ENCODE assay signal across 8 cellular contexts in the genomic region with DNA sequence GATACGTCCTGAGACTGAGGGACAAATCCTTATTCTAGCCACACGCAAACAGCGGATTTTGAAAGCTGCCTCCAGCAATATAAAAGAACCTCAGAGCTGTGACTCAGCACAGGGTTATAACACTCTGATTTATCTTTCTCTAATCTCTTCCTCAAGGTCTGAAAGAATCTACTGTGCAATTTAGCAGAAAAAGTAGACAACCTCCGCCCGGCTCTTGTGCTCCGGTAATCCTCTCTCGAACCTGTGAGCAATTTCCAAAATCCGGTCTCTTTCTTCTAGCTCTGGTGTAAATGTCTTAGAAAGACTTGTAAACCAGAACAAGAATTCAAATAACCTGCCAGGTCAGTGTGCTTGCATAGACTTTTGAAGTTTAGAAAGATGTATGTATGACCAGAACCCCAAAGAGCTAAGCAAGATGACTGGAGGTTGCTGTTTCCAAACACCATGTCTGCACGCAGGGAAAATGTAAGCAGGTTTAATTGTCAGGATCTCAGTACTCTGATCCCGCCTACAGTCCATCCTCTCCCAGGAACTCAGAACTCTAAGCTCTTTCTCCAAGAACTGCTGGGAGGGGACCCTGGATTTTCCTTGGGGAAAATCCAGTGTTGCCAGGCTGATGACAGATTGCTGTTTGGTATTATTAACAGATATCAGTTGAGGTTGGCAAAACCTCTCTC.
DNase-seq lines count a peak whose midpoint lies in the region; ATAC-seq and TF ChIP-seq lines count a peak whose summit lies in the region.

No MANE protein-coding gene starts in this region.

- POLR2A ChIA-PET in OCI-LY7 (lab: Charles Lee): interaction anchor here (0.6 to 0.7 kb wide), 3 partner anchors 29 to 1489 kb away, joined by 3 to 7 read pairs (median 4); no protein-coding TSS in a partner anchor

- H3K79me1 ChIP-seq in neuronal stem cell (ENCODE audit: low read depth, low read length): no peaks in the 10 kb centered on the region

- H3K4me3 ChIP-seq in choroid plexus epithelial cell (ENCODE audit: low read depth, low read length) (no peak overlapping the region), neuronal stem cell (ENCODE audit: low read length in 2 of 2) (no peak overlapping the region), OCI-LY7 (ENCODE audit: low read depth, low read length, poor library complexity, severe bottlenecking) (no peak overlapping the region)

- peak; percentile 34 for DNase-seq in ELF-1 (ENCODE audit: low read depth, low spot score)
- peak; percentile 49 for DNase-seq in NCI-H82 (lab: John Stamatoyannopoulos, UW)
- peak; percentile 57 for DNase-seq in choroid plexus epithelial cell (ENCODE audit: low read depth)
- no peak for DNase-seq in neuronal stem cell (ENCODE audit: low spot score)
- DNase-seq in OCI-LY7 (ENCODE audit: low spot score): no peak

- H2BK15ac ChIP-seq in neuronal stem cell (ENCODE audit: low read length): no peak overlapping the region

- H3K36me3 ChIP-seq in neuronal stem cell (replicated peaks in 1 of 2; ENCODE audit: control insufficient read depth in 2 of 2, insufficient read depth in 2 of 2, low read length in 2 of 2) (no peaks in the 10 kb centered on the region), OCI-LY7 (ENCODE audit: insufficient read depth, low read length) (no peaks in the 10 kb centered on the region)

- no peak overlapping the region for H2AK5ac ChIP-seq in neuronal stem cell (ENCODE audit: low read depth, low read length)

- no peak for ATAC-seq in HG03095 (IDR thresholded peaks at IDR 0.05; ENCODE audit: unreplicated experiment)
- ATAC-seq in HG02798 (IDR thresholded peaks at IDR 0.05; ENCODE audit: poor library complexity, unreplicated experiment): no peak
- no peak for ATAC-seq in HG03460 (IDR thresholded peaks at IDR 0.05; ENCODE audit: unreplicated experiment)

- H3K4ac ChIP-seq in neuronal stem cell (ENCODE audit: low read length): no peak overlapping the region

- H3K4me1 ChIP-seq in neuronal stem cell (ENCODE audit: control insufficient read depth in 2 of 2, insufficient read depth in 1 of 2, low read depth in 1 of 2, low read length in 2 of 2) (peaks cover 6 to 11% of the 10 kb centered on the region in 2 donors), OCI-LY7 (ENCODE audit: insufficient read depth, low read length, poor library complexity, severe bottlenecking) (no peaks in the 10 kb centered on the region)

- H4K20me1 ChIP-seq in OCI-LY7 (ENCODE audit: insufficient read depth, low read length): no peaks in the 10 kb centered on the region

- no peaks in the 10 kb centered on the region for H3K9me2 ChIP-seq in OCI-LY7 (ENCODE audit: insufficient read depth, low read length)

- H3K18ac ChIP-seq in neuronal stem cell (ENCODE audit: low read length): no peak overlapping the region

- no peak overlapping the region for H3K23ac ChIP-seq in neuronal stem cell (ENCODE audit: low read depth, low read length, poor library complexity)

- no peak overlapping the region for H3K9ac ChIP-seq in neuronal stem cell (ENCODE audit: low read depth, low read length, poor library complexity)

- H2BK12ac ChIP-seq in neuronal stem cell (ENCODE audit: low read length): no peak overlapping the region

- BruUV-seq in OCI-LY7 (replicated peaks; lab: Mats Ljungman, UMichigan): no TSS peak

- no peak overlapping the region for H3K4me2 ChIP-seq in neuronal stem cell (ENCODE audit: insufficient read depth, low read length, poor library complexity, severe bottlenecking)
- H3K4me2 ChIP-seq in OCI-LY7 (ENCODE audit: low read length): no peak overlapping the region

- no peak for TF ChIP-seq CTCF in choroid plexus epithelial cell (conservative IDR thresholded peaks at IDR 0.05; ENCODE audit: low read depth, low read length)
- no peak for TF ChIP-seq CTCF in OCI-LY7 (conservative IDR thresholded peaks at IDR 0.05; ENCODE audit: low read length)

- CTCF ChIA-PET in OCI-LY7 (lab: Charles Lee; ENCODE audit: unreplicated experiment): no interaction called here

- WGBS in neuronal stem cell (ENCODE audit: extremely low coverage in 2 of 2, insufficient read length in 2 of 2, insufficient replicate concordance in 1 of 2), 2 donors: no CpG with 5 or more reads among the region's 10 CpGs

- no peaks in the 10 kb centered on the region for H3K79me2 ChIP-seq in OCI-LY7 (ENCODE audit: insufficient read depth, low read depth, low read length)

- no peak overlapping the region for H4K91ac ChIP-seq in neuronal stem cell (ENCODE audit: low read depth, low read length, poor library complexity)

- intact Hi-C loops in OCI-LY7 (cut with micrococcal nuclease; ENCODE audit: unreplicated experiment): no loop called here

- H2AFZ ChIP-seq in neuronal stem cell (ENCODE audit: low read length) (peak overlapping the region; percentile 73), OCI-LY7 (ENCODE audit: low read length) (no peak overlapping the region)

- H3K27ac ChIP-seq in neuronal stem cell (replicated peaks; ENCODE audit: low read length) (no peak overlapping the region), OCI-LY7 (ENCODE audit: low read depth, low read length, poor library complexity, severe bottlenecking) (no peak overlapping the region)

- no peaks in the 10 kb centered on the region for H3K9me3 ChIP-seq in neuronal stem cell (replicated peaks in 1 of 2; ENCODE audit: control insufficient read depth in 2 of 2, insufficient read depth in 1 of 2, low read depth in 1 of 2, low read length in 2 of 2)
- H3K9me3 ChIP-seq in OCI-LY7 (ENCODE audit: low read length): no peaks in the 10 kb centered on the region

- no peak overlapping the region for H2BK120ac ChIP-seq in neuronal stem cell (ENCODE audit: low read depth, low read length)

- H2BK5ac ChIP-seq in neuronal stem cell (ENCODE audit: low read length): no peak overlapping the region

- no peak overlapping the region for H4K8ac ChIP-seq in neuronal stem cell (ENCODE audit: low read depth, low read length)

- no peak overlapping the region for H3K14ac ChIP-seq in neuronal stem cell (ENCODE audit: low read length)

- no peaks in the 10 kb centered on the region for H3K27me3 ChIP-seq in neuronal stem cell (ENCODE audit: control insufficient read depth in 3 of 3, insufficient read depth in 3 of 3, low read depth in 1 of 3, low read length in 3 of 3)

Comparison
In these comparisons a context has a peak if more than half of its experiments do, and no peak if none do; other contexts are left out.
1. DNase-seq: peak in ELF-1 (single experiment), NCI-H82 (single experiment) and choroid plexus epithelial cell (single experiment); none in neuronal stem cell (single experiment) and OCI-LY7 (single experiment).